16 cellular contexts compared by ENCODE assay signal in genomic region chr3:81003817-81004216, GRCh38.
A peak's percentile ranks its signal among the peaks of the same experiment; 100 is the strongest.
DNase-seq lines count a peak whose midpoint lies in the region; ATAC-seq and TF ChIP-seq lines count a peak whose summit lies in the region.
"Had no signal": no experiment of that assay in that cellular context is flagged by ENCODE, and none has a peak within 500 bp of the region (broad histone marks: within the 10 kb centered on the region; RNA-seq: fewer than 3 reads in every experiment).

No MANE protein-coding gene starts in this region.

- DNase-seq in NCI-H748 (lab: John Stamatoyannopoulos, UW; ENCODE audit: unreplicated experiment) (peak; percentile 28), NCI-H748 treated with DMSO at 0.1 percent for 48 hours (lab: John Stamatoyannopoulos, UW) (no peak), NCI-H1436 (lab: John Stamatoyannopoulos, UW) (peak; percentile 65), NCI-H1436 treated with DMSO at 0.1 percent for 48 hours (lab: John Stamatoyannopoulos, UW) (peak; percentile 46), PC-3 (no peak)
- no peak for DNase-seq in stimulated activated CD4-positive, alpha-beta T cell treated with anti-CD3 and anti-CD28 coated beads, Interleukin-1b, Interleukin-23, amount 100 ng/mL, for 48 hours
- DNase-seq: C1 segment of cervical spinal cord; Calu3; CD4-positive, alpha-beta memory T cell; COR-L47; DMS53; DMS79 treated with DMSO at 0.1 percent for 48 hours; GF-D8; GM23248; H7; HCEC 1CT had no signal

- ATAC-seq in PC-3, result no peak

- BruUV-seq in PC-3 (replicated peaks; lab: Mats Ljungman, UMichigan), result no TSS peak

- H3K36me3 ChIP-seq in PC-3 (ENCODE audit: low read depth, low read length), result no peaks in the 10 kb centered on the region

- no peaks in the 10 kb centered on the region for H3K9me3 ChIP-seq in PC-3 (ENCODE audit: low read length)

- no peak overlapping the region for H3K9ac ChIP-seq in PC-3 (ENCODE audit: low read length)
- H3K9ac ChIP-seq: GM23248 had no signal

- TF ChIP-seq CTCF in PC-3 (conservative IDR thresholded peaks at IDR 0.05; ENCODE audit: low read depth, low read length), result no peak

- no peak overlapping the region for H3K27ac ChIP-seq in PC-3 (ENCODE audit: low read length)
- H3K27ac ChIP-seq: GM23248 had no signal

- no peaks in the 10 kb centered on the region for H3K27me3 ChIP-seq in PC-3 (ENCODE audit: low read length)

- H2AFZ ChIP-seq in PC-3 (ENCODE audit: low read length), result no peak overlapping the region
- H2AFZ ChIP-seq: GM23248 had no signal

- no peaks in the 10 kb centered on the region for H3K9me2 ChIP-seq in PC-3 (replicated peaks; ENCODE audit: low read length)

- H3F3A ChIP-seq in PC-3 (ENCODE audit: low read length, unreplicated experiment), result no peaks in the 10 kb centered on the region

- H3K4me3 ChIP-seq in PC-3 (ENCODE audit: low read length), result no peak overlapping the region
- H3K4me3 ChIP-seq: GM23248 had no signal

- H3K79me2 ChIP-seq in PC-3 (ENCODE audit: low read length), result no peaks in the 10 kb centered on the region

- intact Hi-C loops in PC-3 (cut with micrococcal nuclease), result loop anchor here (5.0 kb wide), 1 partner anchor 168 kb away; no protein-coding TSS in a partner anchor

- POLR2A ChIA-PET in PC-3 (lab: Charles Lee; ENCODE audit: unreplicated experiment), result no interaction called here

- CTCF ChIA-PET in PC-3 (lab: Charles Lee), result no interaction called here

- no peaks in the 10 kb centered on the region for H3K4me1 ChIP-seq in PC-3 (ENCODE audit: insufficient read depth, low read length)

- no peaks in the 10 kb centered on the region for H4K20me1 ChIP-seq in PC-3 (ENCODE audit: low read length)

- H3K4me2 ChIP-seq in PC-3 (ENCODE audit: low read length), result no peak overlapping the region

Comparison
In these comparisons a context has a peak if more than half of its experiments do, and no peak if none do; other contexts are left out.
1. DNase-seq: peak in NCI-H748 (single experiment), NCI-H1436 (single experiment) and NCI-H1436 treated with DMSO at 0.1 percent for 48 hours (single experiment); none in NCI-H748 treated with DMSO at 0.1 percent for 48 hours (single experiment), PC-3 (single experiment) and stimulated activated CD4-positive, alpha-beta T cell treated with anti-CD3 and anti-CD28 coated beads, Interleukin-1b, Interleukin-23, amount 100 ng/mL, for 48 hours (single experiment).